Comparison of ENCODE assay signal across 8 cellular contexts in genomic region chr3:101848754-101849713, GRCh38. TPM values are rescaled to one million over a fixed set of nuclear protein-coding genes. Genes with fewer than 3 reads are reported as not detected.
A peak's percentile ranks its signal among the peaks of the same experiment; 100 is the strongest.
DNase-seq lines count a peak whose midpoint lies in the region; ATAC-seq and TF ChIP-seq lines count a peak whose summit lies in the region.

Gene NFKBIZ, plus strand, starts transcription at chr3:101849514. Its CDS starts 115 bp downstream, at chr3:101849629.

- H4K91ac ChIP-seq in H9 (ENCODE audit: insufficient read length, low read depth, low read length), result no peak within 1 kb of the TSS
- no peak within 1 kb of the TSS for H4K91ac ChIP-seq in neuronal stem cell (ENCODE audit: low read depth, low read length, poor library complexity)

- no peaks in the 10 kb centered on the region for H3K9me3 ChIP-seq in H9 (ENCODE audit: control insufficient read depth, low read depth, low read length)
- no peaks in the 10 kb centered on the region for H3K9me3 ChIP-seq in gastroesophageal sphincter
- H3K9me3 ChIP-seq in neuronal stem cell (replicated peaks in 1 of 2; ENCODE audit: control insufficient read depth in 2 of 2, insufficient read depth in 1 of 2, low read depth in 1 of 2, low read length in 2 of 2), result no peaks in the 10 kb centered on the region

- H2BK12ac ChIP-seq in H9 (ENCODE audit: insufficient read length, low read depth, low read length) (no peak within 1 kb of the TSS), neuronal stem cell (ENCODE audit: low read length) (peak within 1 kb of the TSS; percentile 41)

- no peaks in the 10 kb centered on the region for H3K27me3 ChIP-seq in H9 (ENCODE audit: insufficient read depth, low read length)
- H3K27me3 ChIP-seq in gastroesophageal sphincter, result no peaks in the 10 kb centered on the region
- no peaks in the 10 kb centered on the region for H3K27me3 ChIP-seq in neuronal stem cell (ENCODE audit: control insufficient read depth in 3 of 3, insufficient read depth in 3 of 3, low read depth in 1 of 3, low read length in 3 of 3)

- H3K79me1 ChIP-seq in H9 (ENCODE audit: insufficient read depth, low read depth, low read length, poor library complexity, severe bottlenecking) (no peaks in the 10 kb centered on the region), neuronal stem cell (ENCODE audit: low read depth, low read length) (peaks cover 7% of the 10 kb centered on the region)

- TF ChIP-seq EP300 in gastroesophageal sphincter (IDR thresholded peaks at IDR 0.05), result no peak

- peak within 1 kb of the TSS; percentile 79 for H3K18ac ChIP-seq in H9 (ENCODE audit: insufficient read length, low read depth, low read length)
- peak within 1 kb of the TSS; percentile 95 for H3K18ac ChIP-seq in neuronal stem cell (ENCODE audit: low read length)

- H3K27me3 Mint-ChIP-seq in H9 (ENCODE audit: low read depth), result no peaks in the 10 kb centered on the region

- H3K4me3 ChIP-seq in gastroesophageal sphincter, result peak within 1 kb of the TSS; percentile 64 to 87
- peak within 1 kb of the TSS; percentile 65 to 99 for H3K4me3 ChIP-seq in neuronal stem cell (ENCODE audit: low read length in 2 of 2)

- H2BK15ac ChIP-seq in H9 (ENCODE audit: low read depth, low read length) (no peak within 1 kb of the TSS), neuronal stem cell (ENCODE audit: low read length) (no peak within 1 kb of the TSS)

- peaks cover 15% of the 10 kb centered on the region; the same call in 1 of the 2 replicates for H3K79me2 ChIP-seq in H9 (ENCODE audit: insufficient read depth, low read length)

- no peak within 1 kb of the TSS for H2BK20ac ChIP-seq in H9 (ENCODE audit: low read depth, low read length, poor library complexity, severe bottlenecking)

- TF ChIP-seq POLR2A in gastroesophageal sphincter (IDR thresholded peaks at IDR 0.05), result peak; percentile 99

- no peak within 1 kb of the TSS for H4K5ac ChIP-seq in H9 (ENCODE audit: insufficient read length, low read depth, low read length)

- H3K36me3 ChIP-seq in gastroesophageal sphincter, result peaks cover 11 to 24% of the 10 kb centered on the region in 2 donors
- peaks cover 11 to 24% of the 10 kb centered on the region in 2 donors for H3K36me3 ChIP-seq in neuronal stem cell (replicated peaks in 1 of 2; ENCODE audit: control insufficient read depth in 2 of 2, insufficient read depth in 2 of 2, low read length in 2 of 2)

- peak within 1 kb of the TSS; percentile 52 to 91 (median 87) for H3K27ac Mint-ChIP-seq in H9

- no peaks in the 10 kb centered on the region for H3K9me3 Mint-ChIP-seq in H9

- H2AK5ac ChIP-seq in H9 (ENCODE audit: insufficient read length, low read length) (no peak within 1 kb of the TSS), neuronal stem cell (ENCODE audit: low read depth, low read length) (no peak within 1 kb of the TSS)

- peaks cover 2% of the 10 kb centered on the region; the same call in 1 of the 2 replicates for H3K4me1 ChIP-seq in H9 (ENCODE audit: insufficient read depth, low read length)
- H3K4me1 ChIP-seq in gastroesophageal sphincter, result peaks cover 11 to 42% (median 15%) of the 10 kb centered on the region in 3 donors
- H3K4me1 ChIP-seq in neuronal stem cell (ENCODE audit: control insufficient read depth in 2 of 2, insufficient read depth in 1 of 2, low read depth in 1 of 2, low read length in 2 of 2), result peaks cover 5 to 6% of the 10 kb centered on the region in 2 donors

- no peak for TF ChIP-seq CTCF in H9 (conservative IDR thresholded peaks at IDR 0.05)
- peak in 3 of 4 experiments; percentile 8 to 25 (median 22) for TF ChIP-seq CTCF in gastroesophageal sphincter (IDR thresholded peaks at IDR 0.05)
- no peak for TF ChIP-seq CTCF in subcutaneous adipose tissue (IDR thresholded peaks at IDR 0.05; ENCODE audit: low read depth)

- peak; percentile 96 for ATAC-seq in gastroesophageal sphincter

- WGBS in H9 (ENCODE audit: extremely low coverage, insufficient read length, low lambda C conversion rate), result no CpG with 5 or more reads among the region's 95 CpGs
- WGBS in gastroesophageal sphincter (ENCODE audit: low coverage in 1 of 2), 2 donors, result 0 to 13% methylated on average over 2 of the region's 95 CpGs
- no CpG with 5 or more reads among the region's 95 CpGs for WGBS in neuronal stem cell (ENCODE audit: extremely low coverage in 2 of 2, insufficient read length in 2 of 2, insufficient replicate concordance in 1 of 2), 2 donors

- H2BK120ac ChIP-seq in H9 (ENCODE audit: low read depth, low read length, poor library complexity, severe bottlenecking), result no peak within 1 kb of the TSS
- peak within 1 kb of the TSS; percentile 41 for H2BK120ac ChIP-seq in neuronal stem cell (ENCODE audit: low read depth, low read length)

- H3K4me2 ChIP-seq in H9 (ENCODE audit: insufficient read depth, insufficient read length, low read length), result peak within 1 kb of the TSS; percentile 76
- peak within 1 kb of the TSS; percentile 67 for H3K4me2 ChIP-seq in neuronal stem cell (ENCODE audit: insufficient read depth, low read length, poor library complexity, severe bottlenecking)

- no peak within 1 kb of the TSS for H2BK5ac ChIP-seq in H9 (ENCODE audit: insufficient read length, low read length)
- no peak within 1 kb of the TSS for H2BK5ac ChIP-seq in neuronal stem cell (ENCODE audit: low read length)

- no peak within 1 kb of the TSS for H3K4ac ChIP-seq in H9 (ENCODE audit: low read depth, low read length)
- peak within 1 kb of the TSS; percentile 37 for H3K4ac ChIP-seq in neuronal stem cell (ENCODE audit: low read length)

- H4K8ac ChIP-seq in H9 (replicated peaks; ENCODE audit: insufficient read length, low read depth, low read length) (no peak within 1 kb of the TSS), neuronal stem cell (ENCODE audit: low read depth, low read length) (no peak within 1 kb of the TSS)

- H3T11ph ChIP-seq in H9 (ENCODE audit: low read length), result no peak within 1 kb of the TSS

- H3K14ac ChIP-seq in H9 (ENCODE audit: insufficient read depth, low read length) (peak within 1 kb of the TSS; percentile 97), neuronal stem cell (ENCODE audit: low read length) (peak within 1 kb of the TSS; percentile 56)

- in situ Hi-C loops in SK-MEL-5 (cut with HindIII; ENCODE audit: low pct_unique_long_range_greater_than_20kb, low sequenced_read_pairs), result no loop called here

- H3K23ac ChIP-seq in H9 (ENCODE audit: insufficient read length, low read depth, low read length) (no peak within 1 kb of the TSS), neuronal stem cell (ENCODE audit: low read depth, low read length, poor library complexity) (peak within 1 kb of the TSS; percentile 99)

- H3K56ac ChIP-seq in H9 (ENCODE audit: insufficient read length, low read depth, low read length), result no peak within 1 kb of the TSS

- DNase-seq in ELR (ENCODE audit: low read depth), result peak; percentile 95
- DNase-seq in H9, result peak; percentile 94
- peak; percentile 95 for DNase-seq in M059J (ENCODE audit: low read depth)
- peak; percentile 94 for DNase-seq in SK-MEL-5 (ENCODE audit: low read depth, low spot score)
- DNase-seq in activated naive CD4-positive, alpha-beta T cell treated with Interleukin-2 at 50 U/mL for 16 hours, result peak; percentile 95
- DNase-seq in neuronal stem cell (ENCODE audit: low spot score), result peak; percentile 81

- peak within 1 kb of the TSS; percentile 80 to 98 for H3K4me3 Mint-ChIP-seq in H9

- H3K9ac ChIP-seq in H9 (ENCODE audit: extremely low read depth, insufficient read length, low read length) (peak within 1 kb of the TSS; percentile 73), neuronal stem cell (ENCODE audit: low read depth, low read length, poor library complexity) (peak within 1 kb of the TSS; percentile 93)

- H4K20me1 ChIP-seq in H9 (ENCODE audit: control insufficient read depth, insufficient read depth, insufficient read length), result no peaks in the 10 kb centered on the region

- peak within 1 kb of the TSS; percentile 24 for H3K27ac ChIP-seq in H9 (ENCODE audit: insufficient read length, low read depth, low read length)
- H3K27ac ChIP-seq in gastroesophageal sphincter, result peak within 1 kb of the TSS; percentile 96 to 100 (median 98)
- H3K27ac ChIP-seq in neuronal stem cell (replicated peaks; ENCODE audit: low read length), result peak within 1 kb of the TSS; percentile 79

- peaks cover 33 to 37% of the 10 kb centered on the region in 2 experiments for H3K4me1 Mint-ChIP-seq in H9

- peaks cover 23 to 38% (median 27%) of the 10 kb centered on the region in 3 experiments for H3K36me3 Mint-ChIP-seq in H9 (ENCODE audit: insufficient read depth in 1 of 3, low read depth in 3 of 3)

- H3K23me2 ChIP-seq in H9 (ENCODE audit: insufficient read length, low read depth, low read length, poor library complexity, severe bottlenecking), result no peaks in the 10 kb centered on the region

- H2AFZ ChIP-seq in H9 (ENCODE audit: low read length) (no peak within 1 kb of the TSS), neuronal stem cell (ENCODE audit: low read length) (peak within 1 kb of the TSS; percentile 97)

RNA-seq across cellular contexts. Expression of gene NFKBIZ, which starts in this region (rescaled TPM):
- total RNA-seq in H9 (2021) (11.1 TPM in 2 replicates), gastroesophageal sphincter (10 to 100 TPM; 27.3 to 87.0 (median 51.9) TPM), subcutaneous adipose tissue (10 to 100 TPM; 19.2 to 45.8 (median 28.2) TPM)
- 5.4 and 9.6 TPM in 2 replicates for total RNA-seq in M059J (2014; rRNA removed; shearing (Covaris generic))
- total RNA-seq in SK-MEL-5 (2014; rRNA removed; shearing (Covaris generic)), result 69.0 and 77.5 TPM in 2 replicates
- polyA plus RNA-seq in SK-MEL-5 (2015; cell fraction: cytosol; rRNA removed), result 117 and 142 TPM in 2 replicates
- polyA plus RNA-seq in SK-MEL-5 (2015; cell fraction: nucleus; rRNA removed), result 838 and 953 TPM in 2 replicates
- 5.5 TPM for polyA plus RNA-seq in neuronal stem cell (2013, experiment 1 of 2)
- polyA plus RNA-seq in neuronal stem cell (2013, experiment 2 of 2), result 6.6 TPM

Comparison
In these comparisons a context has a peak if more than half of its experiments do, and no peak if none do; other contexts are left out.
1. Peak in every context shown above with its lines: DNase-seq, ATAC-seq, H3K4me3 ChIP-seq and H3K27ac ChIP-seq.
2. H3K27ac ChIP-seq: peak in every context shown above with its lines; median percentile 98 in gastroesophageal sphincter; 79 in neuronal stem cell; 24 in H9.
3. CTCF ChIP-seq: peak in gastroesophageal sphincter (3 of 4); none in H9 (single experiment) and subcutaneous adipose tissue (single experiment).